In the genomic region with DNA sequence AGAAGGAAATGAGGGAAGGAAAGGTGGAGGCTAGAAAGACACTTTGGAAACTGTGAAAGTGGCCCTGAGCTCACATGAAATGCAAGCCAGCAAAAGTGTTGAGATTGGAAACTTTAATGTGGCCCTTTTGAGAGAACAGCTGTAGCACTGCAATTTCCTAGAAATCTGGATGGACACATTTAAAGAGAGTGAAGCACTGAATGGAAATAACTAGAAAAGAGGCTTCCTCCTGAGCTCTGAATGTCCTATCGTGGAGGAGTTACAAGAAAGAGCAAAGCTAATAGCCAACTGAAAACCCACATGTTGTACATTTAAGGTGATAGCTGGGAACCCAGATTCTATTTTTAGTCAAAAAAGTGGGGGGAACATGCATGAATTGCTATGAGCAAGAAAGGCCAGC, we compare ENCODE assay signal across 27 cellular contexts. TPM values are rescaled to one million over a fixed set of nuclear protein-coding genes. Genes with fewer than 3 reads are reported as not detected.
DNase-seq lines count a peak whose midpoint lies in the region; ATAC-seq, FAIRE-seq and TF ChIP-seq lines count a peak whose summit lies in the region.
"Had no signal": no experiment of that assay in that cellular context is flagged by ENCODE, and none has a peak within 500 bp of the region (broad histone marks: within the 10 kb centered on the region; RNA-seq: fewer than 3 reads in every experiment).

No MANE protein-coding gene starts in this region.

- ATAC-seq in PC-3 (no peak), body of pancreas (no peak), pancreas (no peak)
- ATAC-seq in activated naive CD8-positive, alpha-beta T cell treated with anti-CD3 and anti-CD28 coated beads, Interleukin-2, amount 50 U/mL, for 24 hours, result no peak
- ATAC-seq: activated T-cell treated with anti-CD3 and anti-CD28 coated beads, Interleukin-2, amount 50 U/mL, for 4 hours had no signal

- peaks cover 14% of the 10 kb centered on the region for H3K36me3 Mint-ChIP-seq in activated naive CD4-positive, alpha-beta T cell treated with anti-CD3 and anti-CD28 coated beads, Interleukin-2, amount 10 ng/mL, durations not matched to agents 7 days and 5 days
- H3K36me3 Mint-ChIP-seq in activated naive CD8-positive, alpha-beta T cell treated with anti-CD3 and anti-CD28 coated beads, Interleukin-2, amount 50 U/mL, for 24 hours (ENCODE audit: low read depth), result peaks cover 1% of the 10 kb centered on the region
- H3K36me3 Mint-ChIP-seq: neural progenitor cell had no signal

- in situ Hi-C loops in transverse colon (cut with MboI; ENCODE audit: low pct_ligation_motif_present in 1 of 4, low pct_unique_long_range_greater_than_20kb in 1 of 4, low sequenced_read_pairs in 3 of 4), result no loop called here

- no peaks in the 10 kb centered on the region for H4K20me1 ChIP-seq in PC-3 (ENCODE audit: low read length)
- H4K20me1 ChIP-seq: BLaER1 had no signal

- WGBS in spleen, 5 donors, result 46 to 72% (median 68%) methylated on average over 1 of the region's 1 CpG
- WGBS in transverse colon (ENCODE audit: low coverage in 1 of 2), 2 donors, result 72 to 100% methylated on average over 1 of the region's 1 CpG
- WGBS in body of pancreas, 2 donors, result 76 to 89% methylated on average over 1 of the region's 1 CpG
- WGBS in pancreas, 2 donors, result 79 to 91% methylated on average over 1 of the region's 1 CpG

- H3K9me3 Mint-ChIP-seq in activated naive CD4-positive, alpha-beta T cell treated with anti-CD3 and anti-CD28 coated beads, Interleukin-2, amount 10 ng/mL, durations not matched to agents 7 days and 5 days, result peaks cover 3% of the 10 kb centered on the region
- peaks cover 5% of the 10 kb centered on the region for H3K9me3 Mint-ChIP-seq in activated naive CD8-positive, alpha-beta T cell treated with anti-CD3 and anti-CD28 coated beads, Interleukin-2, amount 50 U/mL, for 24 hours
- H3K9me3 Mint-ChIP-seq: central memory CD8-positive, alpha-beta T cell; H9; neural progenitor cell had no signal

- H3K4me1 ChIP-seq in PC-3 (ENCODE audit: insufficient read depth, low read length), result peaks cover 54% of the 10 kb centered on the region
- peaks cover 12 to 100% (median 48%) of the 10 kb centered on the region in 6 donors for H3K4me1 ChIP-seq in spleen
- H3K4me1 ChIP-seq in transverse colon, result peaks cover 0 to 5% (median 0%) of the 10 kb centered on the region in 4 donors
- peaks cover 19% of the 10 kb centered on the region for H3K4me1 ChIP-seq in body of pancreas
- peaks cover 8 to 21% (median 9%) of the 10 kb centered on the region in 3 donors for H3K4me1 ChIP-seq in pancreas
- H3K4me1 ChIP-seq: neural progenitor cell, prostate gland had no signal

- no peaks in the 10 kb centered on the region for H3K79me2 ChIP-seq in PC-3 (ENCODE audit: low read length)

- no peaks in the 10 kb centered on the region for H3K27me3 Mint-ChIP-seq in activated naive CD4-positive, alpha-beta T cell treated with anti-CD3 and anti-CD28 coated beads, Interleukin-2, amount 10 ng/mL, durations not matched to agents 7 days and 5 days
- no peaks in the 10 kb centered on the region for H3K27me3 Mint-ChIP-seq in activated naive CD8-positive, alpha-beta T cell treated with anti-CD3 and anti-CD28 coated beads, Interleukin-2, amount 50 U/mL, for 24 hours

- intact Hi-C loops in PC-3 (cut with micrococcal nuclease), result no loop called here
- intact Hi-C loops in spleen (cut with DNase I; ENCODE audit: low total_unique reads), result no loop called here
- intact Hi-C loops in transverse colon (cut with DNase I; ENCODE audit: low total_unique reads), result no loop called here
- intact Hi-C loops in body of pancreas (cut with DNase I), result no loop called here
- intact Hi-C loops in pancreas (cut with DNase I), result loop anchor here in 1 of 3 donors (10.0 kb wide), 1 partner anchor 76 kb away; no protein-coding TSS in a partner anchor

- no peak for TF ChIP-seq POLR2A in spleen (IDR thresholded peaks at IDR 0.05)
- no peak for TF ChIP-seq POLR2A in transverse colon (IDR thresholded peaks at IDR 0.05)
- no peak for TF ChIP-seq POLR2A in body of pancreas (IDR thresholded peaks at IDR 0.05)

- no peak for FAIRE-seq in pancreas (lab: Jason Lieb, UNC)
- FAIRE-seq: HTR-8/SVneo, kidney had no signal

- POLR2A ChIA-PET in PC-3 (lab: Charles Lee; ENCODE audit: unreplicated experiment), result interaction anchor here (0.6 kb wide), 2 partner anchors 48 to 820 kb away, joined by 3 to 5 read pairs; no protein-coding TSS in a partner anchor

- H3K4me1 Mint-ChIP-seq in activated naive CD4-positive, alpha-beta T cell treated with anti-CD3 and anti-CD28 coated beads, Interleukin-2, amount 10 ng/mL, durations not matched to agents 7 days and 5 days, result peaks cover 93% of the 10 kb centered on the region
- H3K4me1 Mint-ChIP-seq in activated naive CD8-positive, alpha-beta T cell treated with anti-CD3 and anti-CD28 coated beads, Interleukin-2, amount 50 U/mL, for 24 hours, result peaks cover 83% of the 10 kb centered on the region

- CTCF ChIA-PET in activated naive CD4-positive, alpha-beta T cell treated with anti-CD3 and anti-CD28 coated beads, Interleukin-2, amount 10 ng/mL, durations not matched to agents 7 days and 5 days (lab: Charles Lee), result interaction anchor here (0.7 to 3.3 kb wide), 7 partner anchors 12 to 82 kb away, joined by 3 to 7 read pairs (median 5); no protein-coding TSS in a partner anchor
- CTCF ChIA-PET in PC-3 (lab: Charles Lee), result no interaction called here

- H3K27ac Mint-ChIP-seq in activated naive CD4-positive, alpha-beta T cell treated with anti-CD3 and anti-CD28 coated beads, Interleukin-2, amount 10 ng/mL, durations not matched to agents 7 days and 5 days, result peak overlapping the region; percentile 88
- H3K27ac Mint-ChIP-seq in activated naive CD8-positive, alpha-beta T cell treated with anti-CD3 and anti-CD28 coated beads, Interleukin-2, amount 50 U/mL, for 24 hours, result peak overlapping the region; percentile 17
- H3K27ac Mint-ChIP-seq: neural progenitor cell had no signal

- TF ChIP-seq EP300 in transverse colon (IDR thresholded peaks at IDR 0.05; ENCODE audit: low read depth), result no peak

- TF ChIP-seq CTCF in PC-3 (conservative IDR thresholded peaks at IDR 0.05; ENCODE audit: low read depth, low read length), result no peak
- no peak for TF ChIP-seq CTCF in spleen (IDR thresholded peaks at IDR 0.05 in 8 of 11, conservative IDR thresholded peaks at IDR 0.05 in 3 of 11)
- no peak for TF ChIP-seq CTCF in transverse colon (IDR thresholded peaks at IDR 0.05)
- no peak for TF ChIP-seq CTCF in body of pancreas (IDR thresholded peaks at IDR 0.05)
- TF ChIP-seq CTCF in pancreas (IDR thresholded peaks at IDR 0.05), result no peak

- no peaks in the 10 kb centered on the region for H3K36me3 ChIP-seq in PC-3 (ENCODE audit: low read depth, low read length)
- no peaks in the 10 kb centered on the region for H3K36me3 ChIP-seq in spleen
- no peaks in the 10 kb centered on the region for H3K36me3 ChIP-seq in transverse colon
- no peaks in the 10 kb centered on the region for H3K36me3 ChIP-seq in body of pancreas (replicated peaks in 1 of 2; ENCODE audit: insufficient read depth in 1 of 2, low read depth in 2 of 2)
- H3K36me3 ChIP-seq in pancreas, result no peaks in the 10 kb centered on the region
- H3K36me3 ChIP-seq: BLaER1, neural progenitor cell, prostate gland, WERI-Rb-1 had no signal

- peaks cover 22% of the 10 kb centered on the region for H3F3A ChIP-seq in PC-3 (ENCODE audit: low read length, unreplicated experiment)

- H3K9ac ChIP-seq in PC-3 (ENCODE audit: low read length), result peak overlapping the region; percentile 79; the same call in 1 of the 2 replicates
- H3K9ac ChIP-seq: BLaER1, neural progenitor cell, SK-N-SH had no signal

- H3K9me2 ChIP-seq in PC-3 (replicated peaks; ENCODE audit: low read length), result no peaks in the 10 kb centered on the region
- H3K9me2 ChIP-seq: SK-N-SH had no signal

- no peak overlapping the region for H2AFZ ChIP-seq in PC-3 (ENCODE audit: low read length)
- H2AFZ ChIP-seq: neural progenitor cell had no signal

- no peak for DNase-seq in activated naive CD4-positive, alpha-beta T cell treated with anti-CD3 and anti-CD28 coated beads, Interleukin-2, amount 10 ng/mL, durations not matched to agents 7 days and 5 days
- no peak for DNase-seq in activated naive CD4-positive, alpha-beta T cell treated with Interleukin-2 at 50 U/mL for 16 hours
- DNase-seq in PC-3, result no peak
- no peak for DNase-seq in activated naive CD8-positive, alpha-beta T cell treated with anti-CD3 and anti-CD28 coated beads, Interleukin-2, amount 50 U/mL, for 24 hours
- DNase-seq in spleen, result no peak
- DNase-seq in transverse colon, result no peak
- no peak for DNase-seq in body of pancreas
- no peak for DNase-seq in pancreas
- DNase-seq: ACHN; activated CD4-positive, alpha-beta T cell treated with anti-CD3 and anti-CD28 coated beads, Interleukin-2, amount 50 U/mL, for 4 hours; activated T-cell treated with anti-CD3 and anti-CD28 coated beads, Interleukin-2, amount 50 U/mL, for 4 hours; DND-41; dorsolateral prefrontal cortex; H9; kidney; NCI-H1092 treated with DMSO at 0.1 percent for 48 hours; NCI-H187 treated with DMSO at 0.1 percent for 48 hours; NCI-H2227 treated with DMSO at 0.1 percent for 48 hours; NCI-H69; SK-N-SH; WERI-Rb-1 had no signal

- no TSS peak for BruUV-seq in PC-3 (replicated peaks; lab: Mats Ljungman, UMichigan)

- H3K4me2 ChIP-seq in PC-3 (ENCODE audit: low read length), result no peak overlapping the region
- H3K4me2 ChIP-seq: BLaER1, neural progenitor cell, SK-N-SH had no signal

- H3K4me3 Mint-ChIP-seq in activated naive CD4-positive, alpha-beta T cell treated with anti-CD3 and anti-CD28 coated beads, Interleukin-2, amount 10 ng/mL, durations not matched to agents 7 days and 5 days, result peak overlapping the region; percentile 10
- no peak overlapping the region for H3K4me3 Mint-ChIP-seq in activated naive CD8-positive, alpha-beta T cell treated with anti-CD3 and anti-CD28 coated beads, Interleukin-2, amount 50 U/mL, for 24 hours
- H3K4me3 Mint-ChIP-seq: activated T-cell treated with anti-CD3 and anti-CD28 coated beads, Interleukin-2, amount 50 U/mL, for 4 hours; central memory CD8-positive, alpha-beta T cell; H9; neural progenitor cell had no signal

- H3K4me3 ChIP-seq in PC-3 (ENCODE audit: low read length), result no peak overlapping the region
- no peak overlapping the region for H3K4me3 ChIP-seq in spleen
- no peak overlapping the region for H3K4me3 ChIP-seq in transverse colon
- no peak overlapping the region for H3K4me3 ChIP-seq in body of pancreas
- H3K4me3 ChIP-seq in pancreas, result no peak overlapping the region
- H3K4me3 ChIP-seq: BLaER1, dorsolateral prefrontal cortex, neural progenitor cell, prostate gland had no signal

- H3K9me3 ChIP-seq in PC-3 (ENCODE audit: low read length), result no peaks in the 10 kb centered on the region
- no peaks in the 10 kb centered on the region for H3K9me3 ChIP-seq in spleen
- no peaks in the 10 kb centered on the region for H3K9me3 ChIP-seq in transverse colon
- no peaks in the 10 kb centered on the region for H3K9me3 ChIP-seq in body of pancreas
- no peaks in the 10 kb centered on the region for H3K9me3 ChIP-seq in pancreas
- H3K9me3 ChIP-seq: BLaER1, prostate gland, SK-N-SH had no signal

- no peaks in the 10 kb centered on the region for H3K27me3 ChIP-seq in PC-3 (ENCODE audit: low read length)
- H3K27me3 ChIP-seq in spleen (replicated peaks in 1 of 7), result no peaks in the 10 kb centered on the region
- peaks cover 7% of the 10 kb centered on the region for H3K27me3 ChIP-seq in transverse colon
- H3K27me3 ChIP-seq in body of pancreas, result no peaks in the 10 kb centered on the region
- H3K27me3 ChIP-seq in pancreas, result no peaks in the 10 kb centered on the region
- H3K27me3 ChIP-seq: BLaER1, neural progenitor cell had no signal

- H3K27ac ChIP-seq in PC-3 (ENCODE audit: low read length), result peak overlapping the region; percentile 99
- H3K27ac ChIP-seq in spleen, result peak overlapping the region in 5 of 8 donors; percentile 2 to 82 (median 43)
- no peak overlapping the region for H3K27ac ChIP-seq in transverse colon
- no peak overlapping the region for H3K27ac ChIP-seq in body of pancreas
- no peak overlapping the region for H3K27ac ChIP-seq in pancreas
- H3K27ac ChIP-seq: BLaER1, dorsolateral prefrontal cortex, neural progenitor cell, prostate gland, RWPE1, WERI-Rb-1 had no signal

RNA-seq across cellular contexts. Expression of a gene that starts 55.9 kb away (rescaled TPM):
- total RNA-seq in PC-3 (2014; rRNA removed), result 64.1 and 71.6 TPM in 2 replicates
- total RNA-seq in spleen, result 1 to 10 TPM in 3 of 7 donors, under 1 TPM in 2, not detected in 2; 0.32 to 3.2 (median 2.3) TPM
- polyA plus RNA-seq in spleen, result under 1 TPM; 0.21 to 0.77 (median 0.24) TPM
- 1 to 10 TPM; 4.0 to 5.2 (median 4.4) TPM for total RNA-seq in transverse colon
- total RNA-seq in body of pancreas, result 1 to 10 TPM in 1 of 2 donors, under 1 TPM in 1; 0.52 to 1.3 TPM
- total RNA-seq in pancreas, result 1 to 10 TPM in 4 of 6 donors, under 1 TPM in 2; 0.32 to 5.8 (median 1.5) TPM
- 1 to 10 TPM; 2.7 to 4.5 TPM for polyA plus RNA-seq in pancreas

Comparison
In these comparisons a context has a peak if more than half of its experiments do, and no peak if none do; other contexts are left out.
1. H3K27ac ChIP-seq: peak in PC-3 (single experiment) and spleen (5 of 8); none in transverse colon (0 of 4), body of pancreas (0 of 4) and pancreas (0 of 4).